8 cellular contexts compared by ENCODE assay signal in genomic region chr2:197306691-197307030, GRCh38.
DNase-seq lines count a peak whose midpoint lies in the region; ATAC-seq and TF ChIP-seq lines count a peak whose summit lies in the region.

No MANE protein-coding gene starts in this region.

- no peak for ATAC-seq in activated naive CD8-positive, alpha-beta T cell treated with anti-CD3 and anti-CD28 coated beads, Interleukin-2, amount 50 U/mL, for 24 hours
- no peak for ATAC-seq in activated CD4-positive, CD25-positive, alpha-beta regulatory T cell treated with anti-CD3 and anti-CD28 coated beads, Interleukin-2, amount 50 U/mL, for 24 hours

- TF ChIP-seq CTCF in AG10803 (conservative IDR thresholded peaks at IDR 0.05; ENCODE audit: low read length), result no peak

- peak overlapping the region; percentile 89 for H3K4me3 Mint-ChIP-seq in activated naive CD8-positive, alpha-beta T cell treated with anti-CD3 and anti-CD28 coated beads, Interleukin-2, amount 50 U/mL, for 24 hours

- H3K9me3 ChIP-seq in KOPT-K1 (ENCODE audit: insufficient read depth, low read length, poor library complexity, severe bottlenecking), result no peaks in the 10 kb centered on the region

- peak overlapping the region; percentile 79 for H3K27ac ChIP-seq in KOPT-K1 (ENCODE audit: low read depth, low read length, poor library complexity, severe bottlenecking)

- H3K27me3 Mint-ChIP-seq in activated naive CD8-positive, alpha-beta T cell treated with anti-CD3 and anti-CD28 coated beads, Interleukin-2, amount 50 U/mL, for 24 hours, result no peaks in the 10 kb centered on the region

- peaks cover 34% of the 10 kb centered on the region for H3K36me3 Mint-ChIP-seq in activated naive CD8-positive, alpha-beta T cell treated with anti-CD3 and anti-CD28 coated beads, Interleukin-2, amount 50 U/mL, for 24 hours (ENCODE audit: low read depth)

- DNase-seq in AG10803 (ENCODE audit: low read depth) (peak; percentile 38), medulla oblongata (ENCODE audit: extremely low spot score) (peak; percentile 84), NCI-H748 treated with DMSO at 0.1 percent for 48 hours (lab: John Stamatoyannopoulos, UW) (no peak), HK-2 (ENCODE audit: unreplicated experiment) (no peak), NCI-H524 (lab: John Stamatoyannopoulos, UW) (no peak)
- no peak for DNase-seq in activated naive CD8-positive, alpha-beta T cell treated with anti-CD3 and anti-CD28 coated beads, Interleukin-2, amount 50 U/mL, for 24 hours

- peak overlapping the region; percentile 97 for H3K27ac Mint-ChIP-seq in activated naive CD8-positive, alpha-beta T cell treated with anti-CD3 and anti-CD28 coated beads, Interleukin-2, amount 50 U/mL, for 24 hours

- no peaks in the 10 kb centered on the region for H3K36me3 ChIP-seq in KOPT-K1 (ENCODE audit: insufficient read depth, low read length)

- H3K4me1 Mint-ChIP-seq in activated naive CD8-positive, alpha-beta T cell treated with anti-CD3 and anti-CD28 coated beads, Interleukin-2, amount 50 U/mL, for 24 hours, result peaks cover 80% of the 10 kb centered on the region

- no peaks in the 10 kb centered on the region for H3K9me3 Mint-ChIP-seq in activated naive CD8-positive, alpha-beta T cell treated with anti-CD3 and anti-CD28 coated beads, Interleukin-2, amount 50 U/mL, for 24 hours

- no peak overlapping the region for H3K4me3 ChIP-seq in AG10803 (ENCODE audit: low read length)

Comparison
In these comparisons a context has a peak if more than half of its experiments do, and no peak if none do; other contexts are left out.
1. DNase-seq: peak in AG10803 (single experiment) and medulla oblongata (single experiment); none in activated naive CD8-positive, alpha-beta T cell treated with anti-CD3 and anti-CD28 coated beads, Interleukin-2, amount 50 U/mL, for 24 hours (single experiment), NCI-H748 treated with DMSO at 0.1 percent for 48 hours (single experiment), HK-2 (single experiment) and NCI-H524 (0 of 2).